2 cellular contexts compared by ENCODE assay signal in genomic region chr10:7734821-7735220, GRCh38.
A peak's percentile ranks its signal among the peaks of the same experiment; 100 is the strongest.
TF ChIP-seq lines count a peak whose summit lies in the region.

No MANE protein-coding gene starts in this region.

TF ChIP-seq in H1, 55 proteins besides CTCF, POLR2A, EP300 and RAD21:
- TF ChIP-seq TAF1 (IDR thresholded peaks at IDR 0.05; ENCODE audit: low read depth, low read length) (no peak), HDAC2 (IDR thresholded peaks at IDR 0.05; ENCODE audit: borderline replicate concordance in 1 of 2, low read depth in 2 of 2, low read length in 2 of 2) (no peak), SP1 (IDR thresholded peaks at IDR 0.05; ENCODE audit: low read depth, low read length) (no peak), JUN (IDR thresholded peaks at IDR 0.05; ENCODE audit: low read depth, low read length) (no peak), YY1 (IDR thresholded peaks at IDR 0.05; ENCODE audit: low read depth, low read length) (no peak)
TF ChIP-seq in H1: peak in this region for 0.

TF ChIP-seq in HepG2, 621 proteins besides CTCF, POLR2A, EP300 and RAD21 (continues in another document):
- no peak for TF ChIP-seq NAIF1 (CRISPR knock-in tag; IDR thresholded peaks at IDR 0.05; ENCODE audit: borderline replicate concordance)
- TF ChIP-seq ZNF710 (CRISPR knock-in tag; IDR thresholded peaks at IDR 0.05; ENCODE audit: borderline replicate concordance): no peak
- TF ChIP-seq RNF219 (CRISPR knock-in tag; IDR thresholded peaks at IDR 0.05): no peak
- no peak for TF ChIP-seq ZNF761 (CRISPR knock-in tag; conservative IDR thresholded peaks at IDR 0.05)
- TF ChIP-seq PAF1 (CRISPR knock-in tag; IDR thresholded peaks at IDR 0.05): peak; percentile 70
- no peak for TF ChIP-seq SRY (CRISPR knock-in tag; IDR thresholded peaks at IDR 0.05)
- TF ChIP-seq POLR2G (IDR thresholded peaks at IDR 0.05; ENCODE audit: low read depth, low read length): peak; percentile 51
- no peak for TF ChIP-seq BRCA1 (CRISPR knock-in tag; IDR thresholded peaks at IDR 0.05)
- no peak for TF ChIP-seq ATF4 (CRISPR knock-in tag; IDR thresholded peaks at IDR 0.05)
- TF ChIP-seq AGO1 (IDR thresholded peaks at IDR 0.05; ENCODE audit: low read depth, low read length, poor library complexity, severe bottlenecking): peak; percentile 43
- peak; percentile 59 for TF ChIP-seq RBFOX2 (IDR thresholded peaks at IDR 0.05; ENCODE audit: low read depth, low read length)
- peak; percentile 40 for TF ChIP-seq POLR2AphosphoS5 (IDR thresholded peaks at IDR 0.05; ENCODE audit: low read depth, low read length)
- no peak for TF ChIP-seq ZBTB14 (CRISPR knock-in tag; IDR thresholded peaks at IDR 0.05)
- TF ChIP-seq ZNF652 (CRISPR knock-in tag; IDR thresholded peaks at IDR 0.05; ENCODE audit: borderline replicate concordance, low read depth): no peak
- TF ChIP-seq AGO2 (optimal IDR thresholded peaks at IDR 0.05; ENCODE audit: low read depth, low read length): peak; percentile 95
- no peak for TF ChIP-seq MATR3 (CRISPR knock-in tag; IDR thresholded peaks at IDR 0.05)
- no peak for TF ChIP-seq SMC3 (IDR thresholded peaks at IDR 0.05; ENCODE audit: low read length)
- TF ChIP-seq ZKSCAN5 (CRISPR knock-in tag; IDR thresholded peaks at IDR 0.05): no peak
- TF ChIP-seq ZFP62 (CRISPR knock-in tag; IDR thresholded peaks at IDR 0.05): no peak
- peak; percentile 73 for TF ChIP-seq RBM22 (optimal IDR thresholded peaks at IDR 0.05; ENCODE audit: low read length)
- TF ChIP-seq ZNF460 (CRISPR knock-in tag; IDR thresholded peaks at IDR 0.05; ENCODE audit: borderline replicate concordance): no peak
- TF ChIP-seq MAFK (conservative IDR thresholded peaks at IDR 0.05 in 1 of 2, IDR thresholded peaks at IDR 0.05 in 1 of 2; ENCODE audit: low read length in 2 of 2): no peak
- no peak for TF ChIP-seq GABPA (IDR thresholded peaks at IDR 0.05; ENCODE audit: low read depth, low read length)
- TF ChIP-seq GABPA (CRISPR knock-in tag; IDR thresholded peaks at IDR 0.05; ENCODE audit: low read depth): no peak
- TF ChIP-seq MLXIP (CRISPR knock-in tag; IDR thresholded peaks at IDR 0.05; ENCODE audit: borderline replicate concordance): no peak
- 0 out of 2 replicates have a peak, but pooled peaks have one; percentile 9 for TF ChIP-seq ZNF687 (CRISPR knock-in tag; IDR thresholded peaks at IDR 0.05)
- TF ChIP-seq YEATS2 (CRISPR knock-in tag; IDR thresholded peaks at IDR 0.05; ENCODE audit: borderline replicate concordance): no peak
- no peak for TF ChIP-seq ATRX (CRISPR knock-in tag; IDR thresholded peaks at IDR 0.05; ENCODE audit: borderline replicate concordance)
- no peak for TF ChIP-seq SNAPC2 (CRISPR knock-in tag; IDR thresholded peaks at IDR 0.05)
- TF ChIP-seq AFF4 (CRISPR knock-in tag; IDR thresholded peaks at IDR 0.05): no peak
- TF ChIP-seq ZNF362 (CRISPR knock-in tag; IDR thresholded peaks at IDR 0.05; ENCODE audit: borderline replicate concordance): no peak
- no peak for TF ChIP-seq NKX3-1 (CRISPR knock-in tag; IDR thresholded peaks at IDR 0.05)
- TF ChIP-seq YY1 (IDR thresholded peaks at IDR 0.05; ENCODE audit: insufficient read depth, insufficient replicate concordance, low read depth, low read length): no peak
- TF ChIP-seq ZBTB33 (CRISPR knock-in tag; IDR thresholded peaks at IDR 0.05): peak; percentile 65; the same call in 1 of the 2 replicates
- TF ChIP-seq RORA (CRISPR knock-in tag; IDR thresholded peaks at IDR 0.05): no peak
- no peak for TF ChIP-seq ZNF883 (CRISPR knock-in tag; IDR thresholded peaks at IDR 0.05; ENCODE audit: not compliant biosample characterization)
- no peak for TF ChIP-seq ZNF33A (CRISPR knock-in tag; IDR thresholded peaks at IDR 0.05; ENCODE audit: borderline replicate concordance)
- no peak for TF ChIP-seq NFRKB (IDR thresholded peaks at IDR 0.05)
- no peak for TF ChIP-seq TSC22D2 (CRISPR knock-in tag; IDR thresholded peaks at IDR 0.05; ENCODE audit: borderline replicate concordance)
